Comparison of ENCODE assay signal across 22 cellular contexts in genomic region chr4:52633846-52634245, GRCh38.
"Had no signal": no experiment of that assay in that cellular context is flagged by ENCODE, and none has a peak within 500 bp of the region (broad histone marks: within the 10 kb centered on the region; RNA-seq: fewer than 3 reads in every experiment).

No MANE protein-coding gene starts in this region.

- H3K4me3 ChIP-seq: colonic mucosa, esophagus squamous epithelium, gastrocnemius medialis, heart right ventricle, left lung, lower lobe of right lung had no signal

- H3K9me3 ChIP-seq: colonic mucosa, esophagus squamous epithelium, gastrocnemius medialis, heart right ventricle, left lung, lower lobe of right lung had no signal

- DNase-seq: colonic mucosa; cortex of kidney; effector CD8-positive, alpha-beta T cell; effector memory CD8-positive, alpha-beta T cell; endodermal cell; erythroblast; esophagus squamous epithelium; foreskin fibroblast; foreskin melanocyte; gastrocnemius medialis; glutamatergic neuron; head of caudate nucleus; heart right ventricle; hippocampal formation; left cardiac atrium; left lung; left ventricle myocardium superior; lower lobe of right lung; mesenchymal stem cell; midbrain had no signal

- H3K27ac ChIP-seq: colonic mucosa, epithelial cell of prostate, esophagus squamous epithelium, gastrocnemius medialis, heart right ventricle, left lung, lower lobe of right lung had no signal

- ATAC-seq: effector memory CD8-positive, alpha-beta T cell; esophagus mucosa; gastrocnemius medialis; heart right ventricle; left cardiac atrium; left ventricle myocardium superior; lower lobe of right lung had no signal

- H3K36me3 ChIP-seq: colonic mucosa, gastrocnemius medialis, left lung, lower lobe of right lung had no signal

- H3K4me1 ChIP-seq: colonic mucosa, left lung, lower lobe of right lung had no signal

- H3K27me3 ChIP-seq: colonic mucosa, esophagus squamous epithelium, gastrocnemius medialis, heart right ventricle, left lung had no signal
